ENCODE assay signal across 9 cellular contexts in genomic region chr1:42861014-42861399, GRCh38.
"Had no signal": no experiment of that assay in that cellular context is flagged by ENCODE, and none has a peak within 500 bp of the region (broad histone marks: within the 10 kb centered on the region; RNA-seq: fewer than 3 reads in every experiment).

No MANE protein-coding gene starts in this region.

- H3K4me1 ChIP-seq: HAP-1 had no signal

- H2AFZ ChIP-seq: GM23248, GM23338 had no signal

- FAIRE-seq: H1, H54 had no signal

- H3K9ac ChIP-seq: GM23248 had no signal

- DNase-seq: GM23248, GOT3, H9, HCEC 1CT, HFFc6 had no signal

- H3K9me3 ChIP-seq: HAP-1 had no signal

- H3K36me3 ChIP-seq: HAP-1 had no signal

- H3K4me2 ChIP-seq: GM23338 had no signal

- H3K27ac ChIP-seq: GM23248 had no signal

- H3K4me3 ChIP-seq: GM23248, GM23338, HAP-1 had no signal
